26 cellular contexts compared by ENCODE assay signal in genomic region chr5:92998456-92998855, GRCh38.
DNase-seq lines count a peak whose midpoint lies in the region; ATAC-seq, FAIRE-seq and TF ChIP-seq lines count a peak whose summit lies in the region.
"Had no signal": no experiment of that assay in that cellular context is flagged by ENCODE, and none has a peak within 500 bp of the region (broad histone marks: within the 10 kb centered on the region; RNA-seq: fewer than 3 reads in every experiment).

No MANE protein-coding gene starts in this region.

- TF ChIP-seq POLR2A in HepG2 (IDR thresholded peaks at IDR 0.05; ENCODE audit: insufficient read depth in 1 of 2, low read depth in 2 of 2, low read length in 2 of 2) (no peak), right lobe of liver (IDR thresholded peaks at IDR 0.05) (no peak)

- DNase-seq in HepG2 (ENCODE audit: low spot score) (peak; percentile 77), right lobe of liver (no peak), fibroblast of villous mesenchyme (ENCODE audit: low read depth) (no peak), NCI-H187 treated with DMSO at 0.1 percent for 48 hours (lab: John Stamatoyannopoulos, UW) (no peak)
- DNase-seq in stimulated activated CD8-positive, alpha-beta memory T cell treated with anti-CD3 and anti-CD28 coated beads, Interleukin-4, amount 100 ng/mL, for 48 hours = no peak
- DNase-seq: activated CD4-positive, CD25-positive, alpha-beta regulatory T cell treated with anti-CD3 and anti-CD28 coated beads, Interleukin-2, amount 50 U/mL, for 72 hours; activated CD8-positive, alpha-beta T cell treated with anti-CD3 and anti-CD28 coated beads for 36 hours; activated effector memory CD4-positive, alpha-beta T cell treated with anti-CD3 and anti-CD28 coated beads, Interleukin-2, amount 50 U/mL, for 16 hours; activated T-cell treated with anti-CD3 and anti-CD28 coated beads for 4 hours; AML-193; CD8-positive, alpha-beta T cell; DMS 273 treated with DMSO at 0.1 percent for 48 hours; foreskin melanocyte; hypothalamus; NCI-H1417; NCI-H2107; NK-92 treated with Interleukin-12 subunit alpha and Interleukin-12 subunit beta, amount 100 ng/mL, for 24 hours; nucleus accumbens; retina; SHP77 treated with DMSO at 0.1 percent for 48 hours; stimulated activated naive CD8-positive, alpha-beta T cell treated with anti-CD3 and anti-CD28 coated beads, Interleukin-15, amount 100 ng/mL, for 72 hours; thyroid gland had no signal

- intact Hi-C loops in HepG2 (cut with micrococcal nuclease; ENCODE audit: unreplicated experiment) = no loop called here
- intact Hi-C loops in right lobe of liver (cut with DNase I) = no loop called here

- H3K27me3 ChIP-seq in HepG2 (ENCODE audit: control insufficient read depth in 1 of 2, insufficient read depth in 2 of 2, low read length in 2 of 2) = no peaks in the 10 kb centered on the region
- H3K27me3 ChIP-seq in right lobe of liver = no peaks in the 10 kb centered on the region
- H3K27me3 ChIP-seq in neuron (ENCODE audit: insufficient read depth, low read length) = no peaks in the 10 kb centered on the region
- H3K27me3 ChIP-seq: thyroid gland had no signal

- no peak for TF ChIP-seq RAD21 in HepG2 (CRISPR knock-in tag; IDR thresholded peaks at IDR 0.05)

- H3K4me3 ChIP-seq in HepG2 (replicated peaks in 1 of 3; ENCODE audit: insufficient read depth in 1 of 3, low read depth in 2 of 3, low read length in 3 of 3) = no peak overlapping the region
- H3K4me3 ChIP-seq in right lobe of liver = no peak overlapping the region
- peak overlapping the region; percentile 13 for H3K4me3 ChIP-seq in fibroblast of villous mesenchyme (ENCODE audit: low read depth, low read length)
- H3K4me3 ChIP-seq in neuron (ENCODE audit: low read length) = no peak overlapping the region
- H3K4me3 ChIP-seq: thyroid gland had no signal

- H3K36me3 ChIP-seq in HepG2 (replicated peaks in 1 of 2; ENCODE audit: control insufficient read depth in 1 of 2, insufficient read depth in 2 of 2, low read length in 2 of 2) (no peaks in the 10 kb centered on the region), right lobe of liver (no peaks in the 10 kb centered on the region), neuron (ENCODE audit: insufficient read depth, low read length) (no peaks in the 10 kb centered on the region)
- H3K36me3 ChIP-seq: thyroid gland had no signal

- no TSS peak for BruUV-seq in HepG2 (replicated peaks; lab: Mats Ljungman, UMichigan)

- H3K4me2 ChIP-seq in HepG2 (ENCODE audit: low read depth, low read length) = no peak overlapping the region; the same call in 1 of the 2 replicates

- H3K79me2 ChIP-seq in HepG2 (ENCODE audit: insufficient read depth, low read length) = no peaks in the 10 kb centered on the region

- peak overlapping the region; percentile 83 for H2AFZ ChIP-seq in HepG2 (ENCODE audit: low read length)
- H2AFZ ChIP-seq in neuron (ENCODE audit: low read depth, low read length) = peak overlapping the region; percentile 38

- 50% methylated on average over 5 of the region's 5 CpGs for whole genome bisulfite sequencing in HepG2 (ENCODE audit: low lambda C conversion rate)
- 48% methylated on average over 5 of the region's 5 CpGs for WGBS in right lobe of liver (ENCODE audit: insufficient coverage, low coverage, low lambda C conversion rate, missing lambda C conversion rate)

- in situ Hi-C loops in HepG2 (cut with HindIII; ENCODE audit: extremely low pct_ligation_motif_present, low pct_unique_long_range_greater_than_20kb) = no loop called here

- FAIRE-seq in HepG2 (lab: Jason Lieb, UNC) = no peak

- TF ChIP-seq EP300 in HepG2 (IDR thresholded peaks at IDR 0.05; ENCODE audit: low read depth in 2 of 2, low read length in 2 of 2) (peak in 1 of 2 experiments; percentile 83; a peak in 2 of 4 replicates), HepG2 (CRISPR knock-in tag; IDR thresholded peaks at IDR 0.05; ENCODE audit: borderline replicate concordance) (no peak; the same call in 1 of the 2 replicates)

- ATAC-seq in HepG2 (peak; percentile 47; the same call in 1 of the 3 replicates), right lobe of liver (no peak), HG03442 (IDR thresholded peaks at IDR 0.05; ENCODE audit: unreplicated experiment) (no peak), HG03159 (IDR thresholded peaks at IDR 0.05; ENCODE audit: unreplicated experiment) (no peak)
- ATAC-seq: activated CD8-positive, alpha-beta T cell treated with anti-CD3 and anti-CD28 coated beads for 36 hours; CD8-positive, alpha-beta T cell; stimulated activated naive CD8-positive, alpha-beta T cell treated with anti-CD3 and anti-CD28 coated beads, Interleukin-15, amount 100 ng/mL, for 72 hours had no signal

- TF ChIP-seq CTCF in HepG2 (CRISPR knock-in tag; IDR thresholded peaks at IDR 0.05) (no peak), right lobe of liver (IDR thresholded peaks at IDR 0.05) (no peak), fibroblast of villous mesenchyme (IDR thresholded peaks at IDR 0.05; ENCODE audit: insufficient read depth, low read depth, low read length) (no peak)

- no peaks in the 10 kb centered on the region for H4K20me1 ChIP-seq in HepG2 (ENCODE audit: insufficient read depth, low read length)

- no peak overlapping the region for H3K9ac ChIP-seq in HepG2 (ENCODE audit: insufficient read depth, low read depth, low read length)

- peaks cover 16% of the 10 kb centered on the region for H3K9me3 ChIP-seq in HepG2 (ENCODE audit: low read length)
- H3K9me3 ChIP-seq in right lobe of liver = no peaks in the 10 kb centered on the region
- peaks cover 7% of the 10 kb centered on the region for H3K9me3 ChIP-seq in neuron (ENCODE audit: low read length)
- H3K9me3 ChIP-seq: thyroid gland had no signal

- POLR2A ChIA-PET in HepG2 (lab: Yijun Ruan, JAX) = no interaction called here

- CTCF ChIA-PET in HepG2 (lab: Yijun Ruan, JAX; ENCODE audit: low intra/inter-chr PET ratio, low total read pairs) = no interaction called here

- H3K27ac ChIP-seq in HepG2 (ENCODE audit: extremely low read length, insufficient read depth, low read length) (peak overlapping the region; percentile 18), right lobe of liver (no peak overlapping the region)
- H3K27ac ChIP-seq: 22Rv1, thyroid gland had no signal

- H3K4me1 ChIP-seq in HepG2 (ENCODE audit: insufficient read depth, low read length) = peaks cover 21% of the 10 kb centered on the region
- no peaks in the 10 kb centered on the region for H3K4me1 ChIP-seq in right lobe of liver
- no peaks in the 10 kb centered on the region for H3K4me1 ChIP-seq in neuron (ENCODE audit: insufficient read depth, low read length)
- H3K4me1 ChIP-seq: thyroid gland had no signal

TF ChIP-seq in HepG2, 621 proteins besides CTCF, POLR2A, EP300 and RAD21 (continues in another document):
- TF ChIP-seq NFIC (IDR thresholded peaks at IDR 0.05; ENCODE audit: low read length) = 0 out of 2 replicates have a peak, but pooled peaks have one; percentile 63
- TF ChIP-seq SCMH1 (CRISPR knock-in tag; IDR thresholded peaks at IDR 0.05; ENCODE audit: borderline replicate concordance) = no peak
- no peak for TF ChIP-seq ZNF484 (CRISPR knock-in tag; IDR thresholded peaks at IDR 0.05; ENCODE audit: borderline replicate concordance, low read depth)
- TF ChIP-seq ZNF326 (CRISPR knock-in tag; IDR thresholded peaks at IDR 0.05; ENCODE audit: borderline replicate concordance) = no peak
- no peak for TF ChIP-seq RBM39 (IDR thresholded peaks at IDR 0.05; ENCODE audit: low read depth, low read length, poor library complexity, severe bottlenecking)
- peak; percentile 87 for TF ChIP-seq HOMEZ (CRISPR knock-in tag; IDR thresholded peaks at IDR 0.05; ENCODE audit: low read depth)
- peak; percentile 86 for TF ChIP-seq ARID5B (CRISPR knock-in tag; IDR thresholded peaks at IDR 0.05)
- TF ChIP-seq MAFK (conservative IDR thresholded peaks at IDR 0.05 in 1 of 2, IDR thresholded peaks at IDR 0.05 in 1 of 2; ENCODE audit: low read length in 2 of 2) = no peak
- TF ChIP-seq ZMAT3 (CRISPR knock-in tag; conservative IDR thresholded peaks at IDR 0.05) = no peak
- 0 out of 2 replicates have a peak, but pooled peaks have one; percentile 50 for TF ChIP-seq GFI1 (CRISPR knock-in tag; IDR thresholded peaks at IDR 0.05; ENCODE audit: borderline replicate concordance)
- peak; percentile 35; the same call in 1 of the 2 replicates for TF ChIP-seq SALL1 (CRISPR knock-in tag; IDR thresholded peaks at IDR 0.05)
